Comparison of ENCODE assay signal across 10 cellular contexts in genomic region chr13:24684600-24684998, GRCh38. TPM values are rescaled to one million over a fixed set of nuclear protein-coding genes. Genes with fewer than 3 reads are reported as not detected.
DNase-seq lines count a peak whose midpoint lies in the region; ATAC-seq and TF ChIP-seq lines count a peak whose summit lies in the region.
"Had no signal": no experiment of that assay in that cellular context is flagged by ENCODE, and none has a peak within 500 bp of the region (broad histone marks: within the 10 kb centered on the region; RNA-seq: fewer than 3 reads in every experiment).

No MANE protein-coding gene starts in this region.

- intact Hi-C loops in left lung (cut with DNase I) (no loop called here), colonic mucosa (cut with DNase I) (no loop called here)

- no peaks in the 10 kb centered on the region for H3K36me3 ChIP-seq in iPS-20b (ENCODE audit: insufficient read depth, low read depth, low read length)
- H3K36me3 ChIP-seq in left lung: no peaks in the 10 kb centered on the region
- no peaks in the 10 kb centered on the region for H3K36me3 ChIP-seq in colonic mucosa

- peaks cover 25% of the 10 kb centered on the region for H3K4me1 Mint-ChIP-seq in T-helper 17 cell

- H3K27me3 ChIP-seq in iPS-20b (ENCODE audit: insufficient read depth, low read length) (peaks cover 27% of the 10 kb centered on the region), left lung (peaks cover 17 to 31% of the 10 kb centered on the region in 2 donors), colonic mucosa (peaks cover 15% of the 10 kb centered on the region)

- H3K27me3 Mint-ChIP-seq in T-helper 17 cell: peaks cover 30% of the 10 kb centered on the region

- H3K4me1 ChIP-seq in iPS-20b (ENCODE audit: insufficient read depth, low read length): peaks cover 12% of the 10 kb centered on the region
- H3K4me1 ChIP-seq in left lung: peaks cover 5 to 14% of the 10 kb centered on the region in 2 donors
- H3K4me1 ChIP-seq in colonic mucosa: peaks cover 5% of the 10 kb centered on the region

- peaks cover 3% of the 10 kb centered on the region for H3K36me3 Mint-ChIP-seq in T-helper 17 cell (ENCODE audit: low read depth)

- ATAC-seq in GM21619 (IDR thresholded peaks at IDR 0.05; ENCODE audit: unreplicated experiment): peak; percentile 50
- ATAC-seq in T-helper 17 cell: peak; percentile 63
- no peak for ATAC-seq in left lung
- no peak for ATAC-seq in GM18519 (IDR thresholded peaks at IDR 0.05; ENCODE audit: low FRiP score, unreplicated experiment)
- no peak for ATAC-seq in HG02623 (IDR thresholded peaks at IDR 0.05; ENCODE audit: unreplicated experiment)

- H3K27ac ChIP-seq in iPS-20b (ENCODE audit: low read length) (no peak overlapping the region), left lung (no peak overlapping the region), colonic mucosa (no peak overlapping the region)
- H3K27ac ChIP-seq: PC-9 had no signal

- H3K4me3 ChIP-seq in iPS-20b (ENCODE audit: low read length): peak overlapping the region; percentile 27; the same call in 1 of the 2 replicates
- H3K4me3 ChIP-seq in left lung: no peak overlapping the region
- no peak overlapping the region for H3K4me3 ChIP-seq in colonic mucosa
- H3K4me3 ChIP-seq: PC-9 had no signal

- peak overlapping the region; percentile 61 for H3K27ac Mint-ChIP-seq in T-helper 17 cell

- TF ChIP-seq CTCF in left lung (IDR thresholded peaks at IDR 0.05): no peak
- no peak for TF ChIP-seq CTCF in colonic mucosa (IDR thresholded peaks at IDR 0.05)

- DNase-seq in D341Med (ENCODE audit: low spot score) (peak; percentile 13), T-helper 17 cell (no peak), left lung (no peak), colonic mucosa (no peak)

- H3K9me3 ChIP-seq in T-helper 17 cell (ENCODE audit: control insufficient read depth, low read length, poor library complexity, severe bottlenecking) (no peaks in the 10 kb centered on the region), iPS-20b (ENCODE audit: insufficient read depth, low read depth, low read length) (no peaks in the 10 kb centered on the region), left lung (no peaks in the 10 kb centered on the region), colonic mucosa (no peaks in the 10 kb centered on the region)

- H3K9ac ChIP-seq in iPS-20b (ENCODE audit: low read depth, low read length) (0 out of 2 replicates have a peak overlapping the region, but pooled peaks have one; percentile 55), colonic mucosa (ENCODE audit: low read depth in 2 of 2, low read length in 2 of 2) (no peak overlapping the region)

- peak overlapping the region; percentile 28 for H3K4me3 Mint-ChIP-seq in T-helper 17 cell

RNA-seq across cellular contexts. Expression of gene ATP12A, which starts 4.4 kb away (rescaled TPM):
- not detected for total RNA-seq in T-helper 17 cell
- total RNA-seq in left lung: 1 to 10 TPM in 1 of 2 donors, not detected in 1; 2.0 TPM
- total RNA-seq in colonic mucosa: 1 to 10 TPM in 1 of 2 donors, under 1 TPM in 1; 0.64 to 1.4 TPM
- total RNA-seq: mononuclear cell had no signal

Comparison
In these comparisons a context has a peak if more than half of its experiments do, and no peak if none do; other contexts are left out.
1. ATAC-seq: peak in GM21619 (single experiment) and T-helper 17 cell (single experiment); none in left lung (single experiment), GM18519 (single experiment) and HG02623 (single experiment).